ENCODE assay signal across 8 cellular contexts in the genomic region with DNA sequence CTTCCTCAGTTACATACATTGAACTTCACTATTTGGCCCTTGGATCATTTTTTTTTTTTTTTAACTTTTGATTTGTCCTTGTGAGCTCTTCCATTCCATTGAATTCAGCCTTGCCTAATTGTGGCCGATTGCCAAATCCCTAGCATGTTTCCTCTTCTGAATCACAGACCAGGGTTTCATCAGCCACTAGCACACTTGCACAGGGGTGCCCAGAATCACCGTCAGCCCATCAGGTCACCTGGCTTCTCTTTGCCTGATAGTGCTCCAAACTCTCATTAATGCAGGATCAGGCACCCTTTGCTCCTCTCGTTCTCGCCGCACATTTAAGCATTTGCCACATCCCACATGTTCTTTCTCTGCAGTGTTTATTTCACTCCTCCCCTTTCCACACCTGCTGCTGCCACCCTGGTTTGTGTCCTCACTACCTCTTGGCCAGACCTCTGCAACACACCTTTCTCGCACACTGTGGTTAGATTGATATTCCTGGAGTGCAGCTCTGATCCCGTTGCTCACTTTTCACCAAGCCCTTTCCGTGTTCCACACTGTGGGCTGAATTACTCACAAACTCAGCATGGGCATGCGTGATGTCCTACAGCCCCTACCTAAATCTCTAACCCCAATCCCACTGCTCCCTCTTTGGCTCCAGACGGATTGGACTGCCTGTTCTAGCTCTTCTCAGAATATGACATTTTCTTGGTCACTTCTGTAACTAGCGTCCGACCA. TPM values are rescaled to one million over a fixed set of nuclear protein-coding genes. Genes with fewer than 3 reads are reported as not detected.
DNase-seq lines count a peak whose midpoint lies in the region; ATAC-seq and TF ChIP-seq lines count a peak whose summit lies in the region.

No MANE protein-coding gene starts in this region.

- DNase-seq in HCT116 (ENCODE audit: low read depth, low spot score) (no peak), WERI-Rb-1 (no peak), right cardiac atrium (peak in 2 of 3 donors; percentile 52 to 63), NCI-H1930 (lab: John Stamatoyannopoulos, UW) (no peak), DMS114 treated with DMSO at 0.1 percent for 48 hours (lab: John Stamatoyannopoulos, UW; ENCODE audit: unreplicated experiment) (no peak)

- no peaks in the 10 kb centered on the region for H3K27me3 ChIP-seq in HCT116 (ENCODE audit: insufficient read depth, low read length)
- no peaks in the 10 kb centered on the region for H3K27me3 ChIP-seq in WERI-Rb-1 (ENCODE audit: insufficient read depth, low read depth, severe bottlenecking)
- H3K27me3 ChIP-seq in right cardiac atrium (ENCODE audit: control insufficient read depth, insufficient read depth), result no peaks in the 10 kb centered on the region

- no peaks in the 10 kb centered on the region for H3K27me3 Mint-ChIP-seq in stimulated activated memory B cell treated with anti-CD40 and anti-IgM and Interleukin-4, amounts not matched to agents 10 μg/mL and 1 μg/mL and 100 μg/mL, for 72 hours

- intact Hi-C loops in HCT116 (cut with micrococcal nuclease), result no loop called here
- intact Hi-C loops in right cardiac atrium (cut with DNase I), result no loop called here

- peaks cover 59% of the 10 kb centered on the region for H3K36me3 Mint-ChIP-seq in stimulated activated memory B cell treated with anti-CD40 and anti-IgM and Interleukin-4, amounts not matched to agents 10 μg/mL and 1 μg/mL and 100 μg/mL, for 72 hours

- 0 out of 4 replicates have a peak, but pooled peaks cover 0 to 2% of the 10 kb centered on the region in 2 experiments for H3K36me3 ChIP-seq in HCT116 (ENCODE audit: control insufficient read depth in 1 of 2, insufficient read depth in 2 of 2, low read length in 2 of 2)
- peaks cover 8% of the 10 kb centered on the region for H3K36me3 ChIP-seq in WERI-Rb-1

- H3K27ac ChIP-seq in HCT116 (ENCODE audit: low read depth, low read length), result no peak overlapping the region
- H3K27ac ChIP-seq in WERI-Rb-1, result peak overlapping the region; percentile 74
- H3K27ac ChIP-seq in right cardiac atrium (ENCODE audit: low read length), result peak overlapping the region; percentile 71

- no TSS peak for BruUV-seq in HCT116 (replicated peaks; lab: Mats Ljungman, UMichigan)

- H3K9ac ChIP-seq in HCT116 (ENCODE audit: low read length), result no peak overlapping the region

- no peaks in the 10 kb centered on the region for H3K9me3 Mint-ChIP-seq in stimulated activated memory B cell treated with anti-CD40 and anti-IgM and Interleukin-4, amounts not matched to agents 10 μg/mL and 1 μg/mL and 100 μg/mL, for 72 hours

- 48% methylated on average over 12 of the region's 12 CpGs for WGBS in right cardiac atrium

- no peaks in the 10 kb centered on the region for H3K9me3 ChIP-seq in HCT116 (ENCODE audit: control insufficient read depth in 1 of 2, insufficient read depth in 1 of 2, low read depth in 1 of 2, low read length in 2 of 2)
- peaks cover 6% of the 10 kb centered on the region for H3K9me3 ChIP-seq in WERI-Rb-1 (ENCODE audit: severe bottlenecking)
- H3K9me3 ChIP-seq in right cardiac atrium (ENCODE audit: control insufficient read depth, low read length), result no peaks in the 10 kb centered on the region

- no peaks in the 10 kb centered on the region for H3K9me2 ChIP-seq in HCT116 (ENCODE audit: insufficient read depth)

- no peak overlapping the region for H3K4me2 ChIP-seq in HCT116 (ENCODE audit: low read length)

- H3K4me3 ChIP-seq in HCT116 (replicated peaks in 1 of 2; ENCODE audit: low read depth in 1 of 2, low read length in 2 of 2) (no peak overlapping the region), WERI-Rb-1 (ENCODE audit: low read depth, low read length) (peak overlapping the region; percentile 31), right cardiac atrium (ENCODE audit: low read length) (peak overlapping the region; percentile 6)

- no peak overlapping the region for H2AFZ ChIP-seq in HCT116 (ENCODE audit: low read depth, low read length, poor library complexity, severe bottlenecking)

- no peak overlapping the region for H3K4me3 Mint-ChIP-seq in stimulated activated memory B cell treated with anti-CD40 and anti-IgM and Interleukin-4, amounts not matched to agents 10 μg/mL and 1 μg/mL and 100 μg/mL, for 72 hours

- TF ChIP-seq CTCF in HCT116 (IDR thresholded peaks at IDR 0.05 in 2 of 3, conservative IDR thresholded peaks at IDR 0.05 in 1 of 3; ENCODE audit: borderline replicate concordance in 1 of 3, insufficient read depth in 1 of 3, low read depth in 2 of 3, low read length in 2 of 3) (no peak), WERI-Rb-1 (IDR thresholded peaks at IDR 0.05; ENCODE audit: low read depth, low read length) (no peak)

- TF ChIP-seq RAD21 in HCT116 (IDR thresholded peaks at IDR 0.05; ENCODE audit: low read depth), result no peak

- TF ChIP-seq POLR2A in HCT116 (IDR thresholded peaks at IDR 0.05; ENCODE audit: borderline replicate concordance, extremely low read depth, insufficient read depth, insufficient read length), result no peak

- CTCF ChIA-PET in HCT116 (lab: Charles Lee), result no interaction called here

- POLR2A ChIA-PET in HCT116 (lab: Charles Lee), result interaction anchor here (1.0 kb wide), 1 partner anchor 9 kb away, joined by 10 read pairs; a partner anchor contains a TSS

- no peaks in the 10 kb centered on the region for H3K79me2 ChIP-seq in HCT116 (ENCODE audit: insufficient read depth, low read length)

- ATAC-seq in HCT116 (no peak), right cardiac atrium (peak; percentile 40 to 68), HG02938 (IDR thresholded peaks at IDR 0.05; ENCODE audit: unreplicated experiment) (no peak), GM18519 (IDR thresholded peaks at IDR 0.05; ENCODE audit: low FRiP score, unreplicated experiment) (no peak)
- ATAC-seq in stimulated activated memory B cell treated with anti-CD40 and anti-IgM and Interleukin-4, amounts not matched to agents 10 μg/mL and 1 μg/mL and 100 μg/mL, for 72 hours, result no peak

- no peaks in the 10 kb centered on the region for H4K20me1 ChIP-seq in HCT116 (ENCODE audit: insufficient read depth)

- RAD21 ChIA-PET in HCT116 (lab: Charles Lee; ENCODE audit: low non-redundant PET in 1 of 2, low total read pairs in 2 of 2, uncharacterized antibody in 2 of 2, unreplicated experiment in 2 of 2), result no interaction called here

- peak overlapping the region; percentile 3 for H3K27ac Mint-ChIP-seq in stimulated activated memory B cell treated with anti-CD40 and anti-IgM and Interleukin-4, amounts not matched to agents 10 μg/mL and 1 μg/mL and 100 μg/mL, for 72 hours

- peaks cover 0 to 6% of the 10 kb centered on the region in 2 experiments; a peak in 1 of 4 replicates for H3K4me1 ChIP-seq in HCT116 (ENCODE audit: control insufficient read depth in 1 of 2, insufficient read depth in 2 of 2, low read length in 2 of 2)
- peaks cover 30% of the 10 kb centered on the region for H3K4me1 ChIP-seq in right cardiac atrium (ENCODE audit: control insufficient read depth, insufficient read depth, low read length)

- H3K4me1 Mint-ChIP-seq in stimulated activated memory B cell treated with anti-CD40 and anti-IgM and Interleukin-4, amounts not matched to agents 10 μg/mL and 1 μg/mL and 100 μg/mL, for 72 hours, result peaks cover 60% of the 10 kb centered on the region

TF ChIP-seq in HCT116, 20 proteins besides CTCF, POLR2A, EP300 and RAD21:
- TF ChIP-seq CEBPB (IDR thresholded peaks at IDR 0.05; ENCODE audit: low read depth), result 0 out of 2 replicates have a peak, but pooled peaks have one; percentile 41
- TF ChIP-seq, protein P1, sequence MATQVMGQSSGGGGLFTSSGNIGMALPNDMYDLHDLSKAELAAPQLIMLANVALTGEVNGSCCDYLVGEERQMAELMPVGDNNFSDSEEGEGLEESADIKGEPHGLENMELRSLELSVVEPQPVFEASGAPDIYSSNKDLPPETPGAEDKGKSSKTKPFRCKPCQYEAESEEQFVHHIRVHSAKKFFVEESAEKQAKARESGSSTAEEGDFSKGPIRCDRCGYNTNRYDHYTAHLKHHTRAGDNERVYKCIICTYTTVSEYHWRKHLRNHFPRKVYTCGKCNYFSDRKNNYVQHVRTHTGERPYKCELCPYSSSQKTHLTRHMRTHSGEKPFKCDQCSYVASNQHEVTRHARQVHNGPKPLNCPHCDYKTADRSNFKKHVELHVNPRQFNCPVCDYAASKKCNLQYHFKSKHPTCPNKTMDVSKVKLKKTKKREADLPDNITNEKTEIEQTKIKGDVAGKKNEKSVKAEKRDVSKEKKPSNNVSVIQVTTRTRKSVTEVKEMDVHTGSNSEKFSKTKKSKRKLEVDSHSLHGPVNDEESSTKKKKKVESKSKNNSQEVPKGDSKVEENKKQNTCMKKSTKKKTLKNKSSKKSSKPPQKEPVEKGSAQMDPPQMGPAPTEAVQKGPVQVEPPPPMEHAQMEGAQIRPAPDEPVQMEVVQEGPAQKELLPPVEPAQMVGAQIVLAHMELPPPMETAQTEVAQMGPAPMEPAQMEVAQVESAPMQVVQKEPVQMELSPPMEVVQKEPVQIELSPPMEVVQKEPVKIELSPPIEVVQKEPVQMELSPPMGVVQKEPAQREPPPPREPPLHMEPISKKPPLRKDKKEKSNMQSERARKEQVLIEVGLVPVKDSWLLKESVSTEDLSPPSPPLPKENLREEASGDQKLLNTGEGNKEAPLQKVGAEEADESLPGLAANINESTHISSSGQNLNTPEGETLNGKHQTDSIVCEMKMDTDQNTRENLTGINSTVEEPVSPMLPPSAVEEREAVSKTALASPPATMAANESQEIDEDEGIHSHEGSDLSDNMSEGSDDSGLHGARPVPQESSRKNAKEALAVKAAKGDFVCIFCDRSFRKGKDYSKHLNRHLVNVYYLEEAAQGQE (IDR thresholded peaks at IDR 0.05; ENCODE audit: low read depth), result no peak
- TF ChIP-seq EGR1 (IDR thresholded peaks at IDR 0.05; ENCODE audit: low read depth), result no peak
- no peak for TF ChIP-seq CBX3 (IDR thresholded peaks at IDR 0.05; ENCODE audit: low read depth)
- no peak for TF ChIP-seq EZH2 (IDR thresholded peaks at IDR 0.05)
- TF ChIP-seq ELF1 (IDR thresholded peaks at IDR 0.05; ENCODE audit: borderline replicate concordance, low read depth), result no peak
- no peak for TF ChIP-seq ZNF274 (IDR thresholded peaks at IDR 0.05; ENCODE audit: low read depth, low read length)
- 0 out of 2 replicates have a peak, but pooled peaks have one; percentile 28 for TF ChIP-seq POLR2AphosphoS5 (IDR thresholded peaks at IDR 0.05; ENCODE audit: low read depth, low read length)
- no peak for TF ChIP-seq ZFX (IDR thresholded peaks at IDR 0.05)
- no peak for TF ChIP-seq SIN3A (IDR thresholded peaks at IDR 0.05; ENCODE audit: low read depth)

RNA-seq across cellular contexts. Expression of a gene that starts 9.8 kb away (rescaled TPM):
- total RNA-seq in HCT116 (2021; ENCODE audit: unreplicated experiment) (7.2 TPM), right cardiac atrium (100 to 1,000 TPM in 3 of 4 donors, 10 to 100 TPM in 1; 64.9 to 170 (median 116) TPM)
- 3.1 and 3.9 TPM in 2 replicates for polyA plus RNA-seq in HCT116 (2012)
- polyA plus RNA-seq in right cardiac atrium, result 29.7 TPM

Comparison
In these comparisons a context has a peak if more than half of its experiments do, and no peak if none do; other contexts are left out.
1. ATAC-seq: peak in right cardiac atrium (2 of 2); none in HCT116 (single experiment), stimulated activated memory B cell treated with anti-CD40 and anti-IgM and Interleukin-4, amounts not matched to agents 10 μg/mL and 1 μg/mL and 100 μg/mL, for 72 hours (single experiment), HG02938 (single experiment) and GM18519 (single experiment).
2. DNase-seq: peak in right cardiac atrium (2 of 3); none in HCT116 (single experiment), WERI-Rb-1 (single experiment), NCI-H1930 (0 of 2) and DMS114 treated with DMSO at 0.1 percent for 48 hours (single experiment).
3. H3K4me3 ChIP-seq: peak in WERI-Rb-1 (single experiment) and right cardiac atrium (single experiment); none in HCT116 (0 of 2).